8 cellular contexts compared by ENCODE assay signal in the genomic region with DNA sequence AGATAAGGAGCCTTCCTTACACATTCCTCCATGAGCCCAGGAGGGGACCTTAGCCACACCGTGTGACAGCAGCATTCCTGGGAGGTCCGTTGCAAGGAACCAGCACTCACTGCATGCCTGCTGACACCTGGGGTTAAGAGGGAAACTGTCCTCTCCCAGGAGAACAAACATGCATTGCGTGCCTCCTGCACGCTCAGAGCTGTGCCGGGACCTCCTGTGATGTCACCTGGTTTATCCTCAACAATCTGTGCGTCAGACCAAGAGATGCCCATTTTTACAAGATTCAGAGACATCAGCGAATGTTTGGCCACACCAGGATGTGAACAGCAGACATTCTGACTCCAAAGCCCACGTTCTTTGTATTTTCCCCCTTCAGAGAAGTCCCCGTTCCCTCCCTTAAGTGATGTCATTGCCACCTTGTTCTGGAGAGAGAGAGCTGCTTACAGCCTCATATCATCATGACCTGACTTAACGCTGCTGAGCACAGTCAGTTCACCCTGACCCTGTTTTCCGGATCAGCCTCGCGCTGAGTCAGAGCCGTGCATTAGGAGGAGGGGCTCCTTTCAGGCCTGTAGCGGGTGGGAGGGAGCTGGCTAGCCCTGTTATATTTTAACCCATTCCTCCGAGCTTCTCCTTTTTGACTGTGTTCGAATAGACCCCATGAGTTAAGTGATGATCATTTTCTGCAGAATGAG. TPM values are rescaled to one million over a fixed set of nuclear protein-coding genes. Genes with fewer than 3 reads are reported as not detected.
DNase-seq lines count a peak whose midpoint lies in the region; ATAC-seq and TF ChIP-seq lines count a peak whose summit lies in the region.

No MANE protein-coding gene starts in this region.

- no peaks in the 10 kb centered on the region for H3K27me3 ChIP-seq in neural progenitor cell

- H2AFZ ChIP-seq in neural progenitor cell (replicated peaks) = no peak overlapping the region

- no peaks in the 10 kb centered on the region for H3K9me3 Mint-ChIP-seq in effector memory CD8-positive, alpha-beta T cell
- no peaks in the 10 kb centered on the region for H3K9me3 Mint-ChIP-seq in neural progenitor cell

- H3K4me3 ChIP-seq in neural progenitor cell = no peak overlapping the region

- no peaks in the 10 kb centered on the region for H3K79me2 ChIP-seq in neural progenitor cell (ENCODE audit: low read depth)

- no peak for TF ChIP-seq CTCF in neural progenitor cell (IDR thresholded peaks at IDR 0.05)

- H3K27ac ChIP-seq in neural progenitor cell = peak overlapping the region; percentile 67

- no peak overlapping the region for H3K4me3 Mint-ChIP-seq in effector memory CD8-positive, alpha-beta T cell
- peak overlapping the region; percentile 6 for H3K4me3 Mint-ChIP-seq in neural progenitor cell

- peaks cover 5% of the 10 kb centered on the region for H3F3A ChIP-seq in neural progenitor cell (ENCODE audit: low read depth)

- H3K4me1 Mint-ChIP-seq in effector memory CD8-positive, alpha-beta T cell (ENCODE audit: low read depth in 2 of 2) = peaks cover 4 to 5% of the 10 kb centered on the region in 2 donors
- peaks cover 11% of the 10 kb centered on the region for H3K4me1 Mint-ChIP-seq in neural progenitor cell

- H3K27ac Mint-ChIP-seq in effector memory CD8-positive, alpha-beta T cell = peak overlapping the region in 1 of 2 donors; percentile 81
- peak overlapping the region; percentile 23 for H3K27ac Mint-ChIP-seq in neural progenitor cell

- H3K27me3 Mint-ChIP-seq in effector memory CD8-positive, alpha-beta T cell = no peaks in the 10 kb centered on the region
- no peaks in the 10 kb centered on the region for H3K27me3 Mint-ChIP-seq in neural progenitor cell (ENCODE audit: insufficient read depth, low read depth)

- DNase-seq in activated gamma-delta T cell treated with Interleukin-2 at 50 U/mL for 16 hours (peak; percentile 16), activated gamma-delta T cell (lab: John Stamatoyannopoulos, UW) (no peak), SK-MEL-5 (ENCODE audit: low read depth, low spot score) (peak; percentile 18), neural progenitor cell (ENCODE audit: low spot score) (peak; percentile 23), NCI-H2171 (lab: John Stamatoyannopoulos, UW) (no peak)
- no peak for DNase-seq in effector memory CD8-positive, alpha-beta T cell

- H3K9ac ChIP-seq in neural progenitor cell = no peak overlapping the region

- H3K9me3 ChIP-seq in neural progenitor cell (ENCODE audit: low read depth) = no peaks in the 10 kb centered on the region

- H3K4me1 ChIP-seq in neural progenitor cell = no peaks in the 10 kb centered on the region

- no peaks in the 10 kb centered on the region for H4K20me1 ChIP-seq in neural progenitor cell (ENCODE audit: low read depth)

- peak; percentile 23 for ATAC-seq in effector memory CD8-positive, alpha-beta T cell (replicated peaks)
- no peak for ATAC-seq in HG03469 (IDR thresholded peaks at IDR 0.05; ENCODE audit: unreplicated experiment)
- no peak for ATAC-seq in GM21576 (IDR thresholded peaks at IDR 0.05; ENCODE audit: unreplicated experiment)

- in situ Hi-C loops in SK-MEL-5 (cut with HindIII; ENCODE audit: low pct_unique_long_range_greater_than_20kb, low sequenced_read_pairs) = no loop called here

- peaks cover 23% of the 10 kb centered on the region for H3K36me3 Mint-ChIP-seq in effector memory CD8-positive, alpha-beta T cell (ENCODE audit: insufficient read depth)
- peaks cover 2% of the 10 kb centered on the region for H3K36me3 Mint-ChIP-seq in neural progenitor cell

- no peaks in the 10 kb centered on the region for H3K36me3 ChIP-seq in neural progenitor cell

- no peak overlapping the region for H3K4me2 ChIP-seq in neural progenitor cell

RNA-seq across cellular contexts. Expression of a gene that starts 36.2 kb away (rescaled TPM):
- 13.6 and 14.2 TPM in 2 replicates for total RNA-seq in SK-MEL-5 (2014; rRNA removed; shearing (Covaris generic))
- polyA plus RNA-seq in SK-MEL-5 (2015; cell fraction: cytosol; rRNA removed) = 26.2 and 36.7 TPM in 2 replicates
- 55.1 and 56.4 TPM in 2 replicates for polyA plus RNA-seq in SK-MEL-5 (2015; cell fraction: nucleus; rRNA removed)
- total RNA-seq in neural progenitor cell (ENCODE audit: low replicate concordance) = 4.7 and 12.7 TPM in 2 replicates

RNA-seq across cellular contexts. Expression of a gene that starts 44.8 kb away (rescaled TPM):
- 5.3 and 5.7 TPM in 2 replicates for total RNA-seq in SK-MEL-5 (2014; rRNA removed; shearing (Covaris generic))
- polyA plus RNA-seq in SK-MEL-5 (2015; cell fraction: cytosol; rRNA removed) = 10.6 and 14.6 TPM in 2 replicates
- 41.4 and 61.9 TPM in 2 replicates for polyA plus RNA-seq in SK-MEL-5 (2015; cell fraction: nucleus; rRNA removed)
- 20.1 and 30.8 TPM in 2 replicates for total RNA-seq in neural progenitor cell (ENCODE audit: low replicate concordance)

RNA-seq across cellular contexts. Expression of a gene that starts 55.1 kb away (rescaled TPM):
- total RNA-seq in SK-MEL-5 (2014; rRNA removed; shearing (Covaris generic)) = 2.0 TPM in 2 replicates
- 10.4 and 14.4 TPM in 2 replicates for polyA plus RNA-seq in SK-MEL-5 (2015; cell fraction: cytosol; rRNA removed)
- 9.5 and 10.0 TPM in 2 replicates for polyA plus RNA-seq in SK-MEL-5 (2015; cell fraction: nucleus; rRNA removed)
- 1.8 and 4.4 TPM in 2 replicates for total RNA-seq in neural progenitor cell (ENCODE audit: low replicate concordance)

Comparison
In these comparisons a context has a peak if more than half of its experiments do, and no peak if none do; other contexts are left out.
1. DNase-seq: peak in activated gamma-delta T cell treated with Interleukin-2 at 50 U/mL for 16 hours (single experiment), SK-MEL-5 (single experiment) and neural progenitor cell (single experiment); none in activated gamma-delta T cell (single experiment), effector memory CD8-positive, alpha-beta T cell (0 of 3) and NCI-H2171 (single experiment).